In the genomic region with DNA sequence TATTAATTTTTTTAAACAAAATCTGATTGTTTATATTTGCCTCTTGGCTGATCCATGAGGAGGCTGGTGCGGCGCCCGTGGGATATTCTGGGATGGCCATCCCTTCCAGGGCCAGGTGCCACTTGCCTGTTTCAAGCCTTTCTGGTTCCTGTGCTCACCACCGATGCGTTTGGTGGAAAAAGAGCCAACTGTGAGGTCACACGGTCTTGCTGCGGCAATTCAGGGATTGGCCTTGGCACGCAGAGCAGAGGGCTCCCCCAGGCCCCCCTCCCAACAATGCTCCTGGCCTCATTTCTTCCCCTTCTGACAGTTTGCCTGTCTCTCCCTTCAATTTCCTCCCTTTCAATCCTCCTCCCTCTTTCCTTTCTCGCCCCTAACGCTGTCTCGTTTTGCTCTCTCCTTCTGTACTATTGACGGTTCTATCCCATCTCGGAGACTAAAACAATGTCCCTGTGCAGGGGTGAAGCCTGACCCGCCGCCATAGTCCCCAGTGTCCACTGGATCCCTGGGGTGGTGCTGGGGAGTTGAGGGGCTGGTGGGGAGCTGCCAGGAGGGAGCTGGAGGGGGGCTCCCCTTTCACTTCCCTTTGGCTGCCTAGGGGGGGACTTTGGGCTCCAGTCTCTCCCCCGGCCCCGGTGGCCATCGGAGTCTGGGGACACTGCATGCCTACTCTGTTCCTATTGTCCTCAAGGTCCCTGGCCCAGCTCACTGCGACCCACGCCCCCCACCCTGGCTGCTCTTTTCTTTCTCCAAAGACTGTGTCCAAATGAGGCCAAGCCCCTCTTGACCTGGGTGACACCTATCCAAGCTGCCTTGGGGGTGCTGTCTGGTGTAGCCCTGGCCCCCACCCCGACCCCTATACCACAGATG, we compare ENCODE assay signal across 13 cellular contexts. TPM values are rescaled to one million over a fixed set of nuclear protein-coding genes. Genes with fewer than 3 reads are reported as not detected.
DNase-seq lines count a peak whose midpoint lies in the region; ATAC-seq and TF ChIP-seq lines count a peak whose summit lies in the region.
"Had no signal": no experiment of that assay in that cellular context is flagged by ENCODE, and none has a peak within 500 bp of the region (broad histone marks: within the 10 kb centered on the region; RNA-seq: fewer than 3 reads in every experiment).

No MANE protein-coding gene starts in this region.

- H3K36me3 ChIP-seq in NT2/D1 (ENCODE audit: insufficient read depth, insufficient read length, low read length) = no peaks in the 10 kb centered on the region
- no peaks in the 10 kb centered on the region for H3K36me3 ChIP-seq in gastroesophageal sphincter
- no peaks in the 10 kb centered on the region for H3K36me3 ChIP-seq in stomach smooth muscle (ENCODE audit: control insufficient read depth in 2 of 2, insufficient read depth in 2 of 2, low read length in 2 of 2)
- H3K36me3 ChIP-seq: upper lobe of left lung had no signal

- no peak for TF ChIP-seq CTCF in gastroesophageal sphincter (IDR thresholded peaks at IDR 0.05)

- 0 to 3% methylated on average over 9 of the region's 21 CpGs for WGBS in gastroesophageal sphincter (ENCODE audit: low coverage in 1 of 2), 2 donors

- H3K9ac ChIP-seq in NT2/D1 (ENCODE audit: insufficient read length, low read depth) (peak overlapping the region; percentile 39), stomach smooth muscle (ENCODE audit: low read length in 2 of 2) (peak overlapping the region; percentile 17 to 29)

- H3K4me3 ChIP-seq in NT2/D1 (ENCODE audit: insufficient read length, low read depth) (no peak overlapping the region), gastroesophageal sphincter (peak overlapping the region in 1 of 2 donors; percentile 2), stomach smooth muscle (ENCODE audit: low read length in 2 of 2) (peak overlapping the region in 1 of 2 donors; percentile 47)
- H3K4me3 ChIP-seq: upper lobe of left lung had no signal

- no peaks in the 10 kb centered on the region for H3K9me3 ChIP-seq in NT2/D1 (ENCODE audit: insufficient read depth, low read length)
- H3K9me3 ChIP-seq in gastroesophageal sphincter = no peaks in the 10 kb centered on the region
- no peaks in the 10 kb centered on the region for H3K9me3 ChIP-seq in stomach smooth muscle (ENCODE audit: control insufficient read depth in 2 of 2, low read length in 2 of 2)
- H3K9me3 ChIP-seq: upper lobe of left lung had no signal

- no peak for TF ChIP-seq POLR2A in gastroesophageal sphincter (IDR thresholded peaks at IDR 0.05)

- ATAC-seq in gastroesophageal sphincter (peak; percentile 67), GM19452 (IDR thresholded peaks at IDR 0.05; ENCODE audit: unreplicated experiment) (no peak)

- H3K27ac ChIP-seq in gastroesophageal sphincter = peak overlapping the region in 2 of 4 donors; percentile 14 to 19
- no peak overlapping the region for H3K27ac ChIP-seq in stomach smooth muscle (ENCODE audit: low read length)
- H3K27ac ChIP-seq: upper lobe of left lung had no signal

- H3K4me1 ChIP-seq in NT2/D1 (ENCODE audit: insufficient read depth, insufficient read length) (peaks cover 19% of the 10 kb centered on the region), gastroesophageal sphincter (peaks cover 0 to 35% (median 12%) of the 10 kb centered on the region in 3 donors), stomach smooth muscle (ENCODE audit: control insufficient read depth, insufficient read depth, low read length) (peaks cover 15% of the 10 kb centered on the region)

- DNase-seq in NCI-H2227 (lab: John Stamatoyannopoulos, UW; ENCODE audit: unreplicated experiment) (peak; percentile 31), NCI-H2227 treated with DMSO at 0.1 percent for 48 hours (lab: John Stamatoyannopoulos, UW) (no peak), NT2/D1 (ENCODE audit: low read depth, low spot score) (no peak), iPS-NIHi11 (ENCODE audit: low spot score) (no peak), NCI-H146 (lab: John Stamatoyannopoulos, UW) (no peak)
- DNase-seq: activated CD4-positive, alpha-beta T cell treated with anti-CD3 and anti-CD28 coated beads for 1 hour; activated T-cell treated with anti-CD3 and anti-CD28 coated beads, Interleukin-2, amount 50 U/mL, for 48 hours; DMS 273 treated with DMSO at 0.1 percent for 48 hours; MV-4-11 had no signal

- H3K27me3 ChIP-seq in NT2/D1 (ENCODE audit: insufficient read depth, insufficient read length) (no peaks in the 10 kb centered on the region), gastroesophageal sphincter (no peaks in the 10 kb centered on the region), stomach smooth muscle (ENCODE audit: control insufficient read depth in 1 of 2, insufficient read depth in 2 of 2, low read length in 2 of 2) (peaks cover 2 to 8% of the 10 kb centered on the region in 2 donors)
- H3K27me3 ChIP-seq: upper lobe of left lung had no signal

- no peak for TF ChIP-seq EP300 in gastroesophageal sphincter (IDR thresholded peaks at IDR 0.05)

RNA-seq across cellular contexts. Expression of a gene that starts 13.1 kb away (rescaled TPM):
- 10 to 100 TPM in 3 of 4 donors, 1 to 10 TPM in 1; 5.9 to 24.0 (median 14.3) TPM for total RNA-seq in gastroesophageal sphincter

RNA-seq across cellular contexts. Expression of a gene that starts 23.1 kb away (rescaled TPM):
- 10 to 100 TPM; 29.2 to 67.0 (median 40.5) TPM for total RNA-seq in gastroesophageal sphincter

RNA-seq across cellular contexts. Expression of a gene that starts 45.4 kb away (rescaled TPM):
- under 1 TPM in 1 of 4 donors, not detected in 3; 0.40 TPM for total RNA-seq in gastroesophageal sphincter
